ENCODE assay signal across 8 cellular contexts in genomic region chr4:101347267-101347556, GRCh38. TPM values are rescaled to one million over a fixed set of nuclear protein-coding genes. Genes with fewer than 3 reads are reported as not detected.
DNase-seq lines count a peak whose midpoint lies in the region; ATAC-seq, FAIRE-seq and TF ChIP-seq lines count a peak whose summit lies in the region.

PPP3CA (minus strand) TSS chr4:101347526.

- peak within 1 kb of the TSS; percentile 71 for H4K5ac ChIP-seq in H1 (ENCODE audit: insufficient read length, low read depth, low read length)

- 0% methylated on average over 3 of the region's 41 CpGs; no CpG with 5 or more reads in 1 of the 2 experiments for WGBS in H1 (ENCODE audit: extremely low coverage in 1 of 2, insufficient coverage in 1 of 2, insufficient read length in 1 of 2, insufficient replicate concordance in 2 of 2, low coverage in 1 of 2, low lambda C conversion rate in 2 of 2, missing lambda C conversion rate in 1 of 2), 2 experiments

- CTCF ChIA-PET in Caco-2 (lab: Charles Lee) = interaction anchor here (1.0 kb wide), 1 partner anchor 10 kb away, joined by 4 read pairs; no protein-coding TSS in a partner anchor
- CTCF ChIA-PET in H1 (lab: Charles Lee; ENCODE audit: partially characterized antibody) = interaction anchor here (1.2 to 1.8 kb wide), 3 partner anchors 24 to 417 kb away, joined by 3 to 6 read pairs (median 3); no protein-coding TSS in a partner anchor

- H3K9me3 Mint-ChIP-seq in Caco-2 (ENCODE audit: unreplicated experiment) (no peaks in the 10 kb centered on the region), naive B cell (no peaks in the 10 kb centered on the region)

- H3K9me3 ChIP-seq in Caco-2 = no peaks in the 10 kb centered on the region
- H3K9me3 ChIP-seq in H1 (ENCODE audit: insufficient read depth in 2 of 2, low read depth in 1 of 2, low read length in 1 of 2) = no peaks in the 10 kb centered on the region

- no peak within 1 kb of the TSS for H3K27ac ChIP-seq in H1 (ENCODE audit: low read depth, low read length)

- DNase-seq in Caco-2 = no peak
- no peak for DNase-seq in NB4 (ENCODE audit: low read depth)
- no peak for DNase-seq in H1 (ENCODE audit: low read depth in 1 of 2, low spot score in 2 of 2)
- DNase-seq in naive B cell = no peak
- DNase-seq in DMS 273 treated with DMSO at 0.1 percent for 48 hours (lab: John Stamatoyannopoulos, UW) = no peak
- DNase-seq in NAMALWA (ENCODE audit: low spot score) = no peak
- DNase-seq in activated CD4-positive, alpha-beta T cell treated with anti-CD3 and anti-CD28 coated beads, Interleukin-2, amount 50 U/mL, for 4 hours = no peak

- no peak within 1 kb of the TSS for H4K91ac ChIP-seq in H1 (replicated peaks; ENCODE audit: insufficient read length, low read length)

- H3K79me1 ChIP-seq in H1 (ENCODE audit: low read depth, low read length) = peaks cover 2% of the 10 kb centered on the region; the same call in 1 of the 2 replicates

- peak within 1 kb of the TSS; percentile 90 to 91 for H3K4me2 ChIP-seq in H1 (ENCODE audit: insufficient read depth in 1 of 2, low read depth in 2 of 2, low read length in 2 of 2)

- H3K27me3 Mint-ChIP-seq in Caco-2 (ENCODE audit: insufficient read depth, unreplicated experiment) (no peaks in the 10 kb centered on the region), naive B cell (no peaks in the 10 kb centered on the region)

- BruUV-seq in Caco-2 (replicated peaks; lab: Mats Ljungman, UMichigan) = no TSS peak

- H3K27me3 ChIP-seq in Caco-2 (replicated peaks; ENCODE audit: control insufficient read depth, insufficient read depth, low read length) (no peaks in the 10 kb centered on the region), H1 (replicated peaks in 1 of 4; ENCODE audit: control insufficient read depth in 3 of 4, extremely low read depth in 1 of 4, insufficient read depth in 3 of 4, low read length in 3 of 4) (peaks cover 0 to 7% (median 3%) of the 10 kb centered on the region in 4 experiments; a peak in 3 of 7 replicates)

- H3K9ac ChIP-seq in H1 (replicated peaks in 1 of 4; ENCODE audit: extremely low read depth in 1 of 4, low read depth in 3 of 4, low read length in 3 of 4) = peak within 1 kb of the TSS; percentile 48 to 81 (median 65)

- H3K18ac ChIP-seq in H1 (ENCODE audit: extremely low read depth, low read length) = peak within 1 kb of the TSS; percentile 71; the same call in 1 of the 2 replicates

- peak within 1 kb of the TSS; percentile 24 for H3K56ac ChIP-seq in H1 (replicated peaks; ENCODE audit: insufficient read length, low read depth, low read length)

- no peak for TF ChIP-seq EP300 in H1 (IDR thresholded peaks at IDR 0.05; ENCODE audit: borderline replicate concordance in 1 of 2, low read depth in 2 of 2, low read length in 2 of 2)

- peak within 1 kb of the TSS; percentile 92 for H3K4me3 ChIP-seq in Caco-2 (ENCODE audit: low read depth, low read length)
- H3K4me3 ChIP-seq in NB4 (ENCODE audit: low read depth, low read length) = peak within 1 kb of the TSS; percentile 80
- H3K4me3 ChIP-seq in H1 (ENCODE audit: extremely low read depth in 1 of 4, insufficient read depth in 2 of 4, low read depth in 3 of 4, low read length in 4 of 4) = peak within 1 kb of the TSS; percentile 68 to 98 (median 86)

- H2BK15ac ChIP-seq in H1 (ENCODE audit: low read length) = no peak within 1 kb of the TSS; the same call in 1 of the 2 replicates

- H3K36me3 Mint-ChIP-seq in Caco-2 (ENCODE audit: insufficient read depth, unreplicated experiment) (peaks cover 25% of the 10 kb centered on the region), naive B cell (no peaks in the 10 kb centered on the region)

- intact Hi-C loops in Caco-2 (cut with micrococcal nuclease; ENCODE audit: unreplicated experiment) = loop anchor here (1.0 to 5.0 kb wide), 6 partner anchors 9 to 1480 kb away; partner anchors contain the start of gene UBE2D3

- H3K36me3 ChIP-seq in Caco-2 (ENCODE audit: control insufficient read depth, insufficient read depth, low read length) = no peaks in the 10 kb centered on the region
- H3K36me3 ChIP-seq in H1 (ENCODE audit: control insufficient read depth in 2 of 4, insufficient read depth in 4 of 4, low read length in 3 of 4) = no peaks in the 10 kb centered on the region

- no peak for TF ChIP-seq RAD21 in H1 (IDR thresholded peaks at IDR 0.05 in 1 of 2, conservative IDR thresholded peaks at IDR 0.05 in 1 of 2; ENCODE audit: low read depth in 2 of 2, low read length in 2 of 2)

- H3K23me2 ChIP-seq in H1 (ENCODE audit: low read depth, low read length) = peaks cover 18% of the 10 kb centered on the region

- H2BK120ac ChIP-seq in H1 (replicated peaks; ENCODE audit: low read depth, low read length) = no peak within 1 kb of the TSS

- H4K20me1 ChIP-seq in H1 (replicated peaks in 1 of 2; ENCODE audit: control insufficient read depth in 1 of 2, insufficient read depth in 2 of 2, low read length in 2 of 2) = peaks cover 0 to 2% of the 10 kb centered on the region in 2 experiments

- ATAC-seq in GM21447 (IDR thresholded peaks at IDR 0.05; ENCODE audit: unreplicated experiment) (peak; percentile 10), naive B cell (ENCODE audit: low read depth in 2 of 2) (no peak)

- no peak for TF ChIP-seq POLR2A in NB4 (IDR thresholded peaks at IDR 0.05; ENCODE audit: extremely low read depth, insufficient read length)
- TF ChIP-seq POLR2A in H1 (IDR thresholded peaks at IDR 0.05; ENCODE audit: control extremely low read depth in 1 of 2, low read depth in 2 of 2, low read length in 2 of 2) = no peak

- H3K4ac ChIP-seq in H1 (replicated peaks; ENCODE audit: insufficient read length, low read depth, low read length) = peak within 1 kb of the TSS; percentile 96

- H3K4me1 Mint-ChIP-seq in Caco-2 (ENCODE audit: low read depth, unreplicated experiment) (peaks cover 18% of the 10 kb centered on the region), naive B cell (peaks cover 41 to 48% (median 46%) of the 10 kb centered on the region in 3 donors)

- peak within 1 kb of the TSS; percentile 95 for H3K4me3 Mint-ChIP-seq in Caco-2 (ENCODE audit: unreplicated experiment)
- H3K4me3 Mint-ChIP-seq in naive B cell = peak within 1 kb of the TSS; percentile 93 to 99 (median 98)

- FAIRE-seq in H1 (lab: Jason Lieb, UNC) = no peak

- H3K4me1 ChIP-seq in Caco-2 = peaks cover 26% of the 10 kb centered on the region
- H3K4me1 ChIP-seq in H1 (replicated peaks in 1 of 4; ENCODE audit: control insufficient read depth in 3 of 4, insufficient read depth in 4 of 4, low read length in 3 of 4) = peaks cover 0 to 9% (median 5%) of the 10 kb centered on the region in 4 experiments; a peak in 6 of 7 replicates

- H3K14ac ChIP-seq in H1 (ENCODE audit: insufficient read length) = no peak within 1 kb of the TSS

- TF ChIP-seq CTCF in Caco-2 (IDR thresholded peaks at IDR 0.05; ENCODE audit: insufficient read depth in 1 of 2, low read depth in 1 of 2, low read length in 1 of 2, severe bottlenecking in 1 of 2, unreplicated experiment in 1 of 2) (no peak), NB4 (IDR thresholded peaks at IDR 0.05; ENCODE audit: low read depth, low read length) (no peak), H1 (IDR thresholded peaks at IDR 0.05; ENCODE audit: control extremely low read depth in 1 of 3, insufficient read depth in 1 of 3, low read depth in 1 of 3, low read length in 3 of 3) (no peak)

- H2BK12ac ChIP-seq in H1 (ENCODE audit: low read depth, low read length) = 0 out of 2 replicates have a peak within 1 kb of the TSS, but pooled peaks have one; percentile 63

- H3K79me2 ChIP-seq in H1 (ENCODE audit: control insufficient read depth in 1 of 2, insufficient read depth in 2 of 2, low read length in 2 of 2) = peaks cover 0 to 36% of the 10 kb centered on the region in 2 experiments; a peak in 2 of 4 replicates

- H2AFZ ChIP-seq in H1 (ENCODE audit: low read length) = peak within 1 kb of the TSS; percentile 96

- H3K23ac ChIP-seq in H1 (ENCODE audit: insufficient read length) = no peak within 1 kb of the TSS

- peak within 1 kb of the TSS; percentile 54; the same call in 1 of the 2 replicates for H2BK5ac ChIP-seq in H1 (ENCODE audit: low read depth, low read length)

- POLR2A ChIA-PET in Caco-2 (lab: Charles Lee) = no interaction called here
- POLR2A ChIA-PET in H1 (lab: Charles Lee; ENCODE audit: partially characterized antibody) = interaction anchor here (1.2 to 1.7 kb wide), 5 partner anchors 11 to 157 kb away, joined by 3 to 5 read pairs (median 3); no protein-coding TSS in a partner anchor

- H2AK5ac ChIP-seq in H1 (ENCODE audit: low read depth, low read length) = no peak within 1 kb of the TSS

- H3K27ac Mint-ChIP-seq in Caco-2 (ENCODE audit: unreplicated experiment) = peak within 1 kb of the TSS; percentile 85
- H3K27ac Mint-ChIP-seq in naive B cell = peak within 1 kb of the TSS; percentile 85 to 98 (median 96)

- peak within 1 kb of the TSS; percentile 93 for H4K8ac ChIP-seq in H1 (ENCODE audit: extremely low read depth, insufficient read depth, low read length)

- no peak within 1 kb of the TSS for H2BK20ac ChIP-seq in H1 (ENCODE audit: low read length)

TF ChIP-seq in H1, 55 proteins besides CTCF, POLR2A, EP300 and RAD21:
- TF ChIP-seq ASH2L (IDR thresholded peaks at IDR 0.05; ENCODE audit: low read length) (peak; percentile 74), SIN3A (conservative IDR thresholded peaks at IDR 0.05 in 1 of 2, IDR thresholded peaks at IDR 0.05 in 1 of 2; ENCODE audit: low read depth in 1 of 2, low read length in 2 of 2) (0 out of 4 replicates have a peak, but pooled peaks of 1 of the 2 experiments have one; percentile 8), KDM4A (IDR thresholded peaks at IDR 0.05; ENCODE audit: low read depth, low read length, severe bottlenecking) (peak; percentile 46), RBBP5 (IDR thresholded peaks at IDR 0.05; ENCODE audit: borderline replicate concordance, low read depth, low read length) (peak; percentile 1; the same call in 1 of the 2 replicates), CBX8 (IDR thresholded peaks at IDR 0.05; ENCODE audit: borderline replicate concordance, low read depth, low read length) (no peak)

RNA-seq across cellular contexts. Expression of gene PPP3CA, which starts in this region (rescaled TPM):
- 33.8 and 34.1 TPM in 2 replicates for total RNA-seq in Caco-2 (2022)
- 35.0 and 38.0 TPM in 2 replicates for total RNA-seq in H1 (2021; fragmentation: NEBNext Ultra II Directional; extraction: Animal tissue kit (Norgen Biotek cat#: 25700))
- polyA plus RNA-seq in H1 (2011; rRNA removed) (4.5 and 7.9 TPM in 2 replicates), naive B cell (ENCODE audit: low read depth in 6 of 6) (10 to 100 TPM; 12.9 to 77.5 (median 19.5) TPM)
- polyA plus RNA-seq in H1 (2011; cell fraction: cytosol; rRNA removed) = 7.1 TPM
- 5.1 TPM for polyA plus RNA-seq in H1 (2011; cell fraction: nucleus; rRNA removed)
- polyA plus RNA-seq in H1 (2012, experiment 1 of 2) = 16.7 to 34.7 TPM (median 18.4 TPM) in 4 replicates
- 2.2 TPM for polyA plus RNA-seq in H1 (2012, experiment 2 of 2)
- 41.8 TPM for polyA plus RNA-seq in H1 (2013, experiment 1 of 2)
- 38.8 TPM for polyA plus RNA-seq in H1 (2013, experiment 2 of 2)
- 26.1 and 33.7 TPM in 2 replicates for polyA minus RNA-seq in H1 (2011; rRNA and poly(A)+ RNA removed)
- 17.2 TPM for polyA minus RNA-seq in H1 (2011; cell fraction: cytosol; rRNA and poly(A)+ RNA removed)
- polyA minus RNA-seq in H1 (2011; cell fraction: nucleus; rRNA and poly(A)+ RNA removed) = 35.4 TPM
